In genomic region chr10:95657250-95657649, GRCh38 we compare ENCODE assay signal across 8 cellular contexts. TPM values are rescaled to one million over a fixed set of nuclear protein-coding genes. Genes with fewer than 3 reads are reported as not detected.
DNase-seq lines count a peak whose midpoint lies in the region; ATAC-seq, FAIRE-seq and TF ChIP-seq lines count a peak whose summit lies in the region.

No MANE protein-coding gene starts in this region.

- no peak overlapping the region for H3K18ac ChIP-seq in mesendoderm (ENCODE audit: low read length)

- H3K4me3 ChIP-seq in left ventricle myocardium inferior (peak overlapping the region; percentile 82), GM12878 (peak overlapping the region; percentile 84; the same call in 1 of the 2 replicates), mesendoderm (ENCODE audit: low read length) (no peak overlapping the region), aorta (ENCODE audit: low read length in 2 of 2) (peak overlapping the region; percentile 54 to 76)

- no peak for TF ChIP-seq RAD21 in GM12878 (IDR thresholded peaks at IDR 0.05; ENCODE audit: insufficient read depth, low read depth, low read length)

- TF ChIP-seq CTCF in left ventricle myocardium inferior (IDR thresholded peaks at IDR 0.05; ENCODE audit: borderline replicate concordance) (no peak), GM12878 (IDR thresholded peaks at IDR 0.05 in 2 of 3, conservative IDR thresholded peaks at IDR 0.05 in 1 of 3; ENCODE audit: control insufficient read depth in 2 of 3, extremely low read depth in 1 of 3, insufficient read depth in 1 of 3, low read depth in 3 of 3, low read length in 3 of 3) (no peak)

- no peak overlapping the region for H4K8ac ChIP-seq in mesendoderm (ENCODE audit: low read depth, low read length)

- RAD21 ChIA-PET in GM12878 (lab: Charles Lee; ENCODE audit: unreplicated experiment) = interaction anchor here (1.2 kb wide), 2 partner anchors 37 to 185 kb away, joined by 4 read pairs; partner anchors contain the start of gene TCTN3

- H3K79me2 ChIP-seq in GM12878 (ENCODE audit: control insufficient read depth, insufficient read depth, low read length) (peaks cover 34% of the 10 kb centered on the region), mesendoderm (ENCODE audit: control insufficient read depth, insufficient read depth, low read length) (peaks cover 16% of the 10 kb centered on the region)

- H3K79me1 ChIP-seq in mesendoderm (ENCODE audit: low read length) = peaks cover 4% of the 10 kb centered on the region

- TF ChIP-seq EP300 in GM12878 (IDR thresholded peaks at IDR 0.05; ENCODE audit: borderline replicate concordance in 1 of 2, control insufficient read depth in 1 of 2, low read depth in 2 of 2, low read length in 2 of 2) = no peak

- in situ Hi-C loops in GM12878 (cut with MboI) = no loop called here

- H3K4me2 ChIP-seq in GM12878 (ENCODE audit: control insufficient read depth, insufficient read depth) (peak overlapping the region; percentile 93), mesendoderm (ENCODE audit: low read length) (no peak overlapping the region)

- H3K36me3 ChIP-seq in left ventricle myocardium inferior (peaks cover 8% of the 10 kb centered on the region), GM12878 (ENCODE audit: control insufficient read depth in 2 of 2, insufficient read depth in 2 of 2, low read length in 1 of 2) (peaks cover 0 to 9% of the 10 kb centered on the region in 2 experiments; a peak in 1 of 4 replicates), mesendoderm (ENCODE audit: control insufficient read depth, insufficient read depth, low read length) (no peaks in the 10 kb centered on the region), aorta (ENCODE audit: control insufficient read depth in 1 of 2, insufficient read depth in 2 of 2, low read length in 1 of 2) (no peaks in the 10 kb centered on the region)

- H3K23ac ChIP-seq in mesendoderm (ENCODE audit: low read length) = no peak overlapping the region

- H2AK5ac ChIP-seq in mesendoderm (ENCODE audit: low read length) = no peak overlapping the region

- H3K4me1 ChIP-seq in left ventricle myocardium inferior (peaks cover 20% of the 10 kb centered on the region), GM12878 (ENCODE audit: control insufficient read depth, insufficient read depth, low read length) (peaks cover 5% of the 10 kb centered on the region), mesendoderm (ENCODE audit: control insufficient read depth, low read depth, low read length) (no peaks in the 10 kb centered on the region), aorta (ENCODE audit: control insufficient read depth in 1 of 2, insufficient read depth in 2 of 2, low read length in 2 of 2) (no peaks in the 10 kb centered on the region)

- H2BK120ac ChIP-seq in mesendoderm (ENCODE audit: low read depth, low read length) = no peak overlapping the region

- no peak overlapping the region for H2BK5ac ChIP-seq in mesendoderm (ENCODE audit: low read length)

- H4K5ac ChIP-seq in mesendoderm (ENCODE audit: low read length) = no peak overlapping the region

- H3K4ac ChIP-seq in mesendoderm (ENCODE audit: low read depth, low read length) = no peak overlapping the region

- no peaks in the 10 kb centered on the region for H4K20me1 ChIP-seq in GM12878 (ENCODE audit: control insufficient read depth, insufficient read depth)

- H3K27ac ChIP-seq in left ventricle myocardium inferior (replicated peaks) (no peak overlapping the region), GM12878 (ENCODE audit: control insufficient read depth, insufficient read depth) (peak overlapping the region; percentile 53; the same call in 1 of the 2 replicates), mesendoderm (ENCODE audit: low read depth, low read length) (no peak overlapping the region), aorta (ENCODE audit: low read depth in 1 of 2, low read length in 2 of 2) (no peak overlapping the region)

- H3K9ac ChIP-seq in GM12878 (ENCODE audit: control insufficient read depth, insufficient read depth, low read length) = no peak overlapping the region
- peak overlapping the region; percentile 47 for H3K9ac ChIP-seq in mesendoderm (ENCODE audit: low read length)

- WGBS in GM12878 (ENCODE audit: insufficient coverage, insufficient replicate concordance, low lambda C conversion rate, missing lambda C conversion rate) = 61% methylated on average over 1 of the region's 1 CpG
- WGBS in mesendoderm (ENCODE audit: extremely low coverage, insufficient coverage, low lambda C conversion rate) = no CpG with 5 or more reads among the region's 1 CpG
- WGBS in aorta, 2 donors = 38 to 95% methylated on average over 1 of the region's 1 CpG

- peak overlapping the region; percentile 97 for H2AFZ ChIP-seq in GM12878 (ENCODE audit: control insufficient read depth, low read depth, low read length)

- H3K9me3 ChIP-seq in left ventricle myocardium inferior (replicated peaks) = no peaks in the 10 kb centered on the region
- no peaks in the 10 kb centered on the region; the same call in 2 of the 3 replicates for H3K9me3 ChIP-seq in GM12878 (replicated peaks; ENCODE audit: control insufficient read depth, insufficient read depth, low read length)
- no peaks in the 10 kb centered on the region for H3K9me3 ChIP-seq in aorta (ENCODE audit: control insufficient read depth, low read length)

- H3K27me3 ChIP-seq in left ventricle myocardium inferior (ENCODE audit: low read depth) (no peaks in the 10 kb centered on the region), GM12878 (replicated peaks in 1 of 2; ENCODE audit: control insufficient read depth in 2 of 2, insufficient read depth in 2 of 2, low read length in 1 of 2) (no peaks in the 10 kb centered on the region), mesendoderm (ENCODE audit: insufficient read depth, low read length, poor library complexity) (no peaks in the 10 kb centered on the region), aorta (ENCODE audit: control insufficient read depth in 1 of 2, insufficient read depth in 2 of 2, low read length in 1 of 2) (no peaks in the 10 kb centered on the region)

- DNase-seq in left ventricle myocardium inferior (no peak), left ventricle myocardium superior (no peak), GM12878 (ENCODE audit: low read depth, low spot score) (no peak), mesendoderm (no peak), aorta (no peak), HuH-7.5 (ENCODE audit: low spot score) (no peak)
- no peak for DNase-seq in effector CD4-positive, alpha-beta T cell

- no TSS peak for BruUV-seq in GM12878 (replicated peaks; lab: Mats Ljungman, UMichigan)

- ATAC-seq in left ventricle myocardium superior (no peak), GM12878 (no peak), aorta (ENCODE audit: low FRiP score) (no peak), HG02870 (IDR thresholded peaks at IDR 0.05; ENCODE audit: unreplicated experiment) (no peak)

- TF ChIP-seq POLR2A in GM12878 (IDR thresholded peaks at IDR 0.05; ENCODE audit: low read depth, low read length) = no peak

- CTCF ChIA-PET in GM12878 (lab: Yijun Ruan, JAX) = no interaction called here

- POLR2A ChIA-PET in GM12878 (lab: Charles Lee) = interaction anchor here (0.6 kb wide), 1 partner anchor 207 kb away, joined by 3 read pairs; no protein-coding TSS in a partner anchor

- no peak for FAIRE-seq in GM12878 (lab: Jason Lieb, UNC)

- intact Hi-C loops in left ventricle myocardium inferior (cut with micrococcal nuclease) = no loop called here
- intact Hi-C loops in left ventricle myocardium superior (cut with micrococcal nuclease) = no loop called here
- intact Hi-C loops in GM12878 (cut with micrococcal nuclease; ENCODE audit: unreplicated experiment) = no loop called here
- intact Hi-C loops in aorta (cut with DNase I) = no loop called here

- no peak overlapping the region for H2BK15ac ChIP-seq in mesendoderm (replicated peaks; ENCODE audit: low read depth)

- peak overlapping the region; percentile 70 for H3K56ac ChIP-seq in mesendoderm (ENCODE audit: low read length)

- SMC1A ChIA-PET in GM12878 (lab: Charles Lee; ENCODE audit: uncharacterized antibody, unreplicated experiment) = no interaction called here

RNA-seq across cellular contexts. Expression of gene ALDH18A1, which starts 0.7 kb away (rescaled TPM):
- total RNA-seq in left ventricle myocardium inferior = 11.1 TPM
- total RNA-seq in left ventricle myocardium superior = 12.1 TPM
- 38.8 and 40.6 TPM in 2 replicates for total RNA-seq in GM12878 (2013; cell fraction: nucleolus; rRNA removed)
- total RNA-seq in GM12878 (2014; rRNA removed) = 95.0 and 97.1 TPM in 2 replicates
- total RNA-seq in GM12878 (2014; rRNA removed; fragmentation: Illumina TruSeq; extraction: Trizol) = 80.8 and 87.6 TPM in 2 replicates
- 118 and 121 TPM in 2 replicates for total RNA-seq in GM12878 (2021)
- 48.4 TPM for polyA plus RNA-seq in GM12878 (2011; ENCODE audit: low read depth)
- 115 and 118 TPM in 2 replicates for polyA plus RNA-seq in GM12878 (2011; rRNA removed)
- 90.3 and 97.0 TPM in 2 replicates for polyA plus RNA-seq in GM12878 (2011; cell fraction: cytosol; rRNA removed)
- polyA plus RNA-seq in GM12878 (2011; cell fraction: nucleus; rRNA removed) = 267 and 465 TPM in 2 replicates
- polyA plus RNA-seq in GM12878 (2012) = 55.6 and 58.6 TPM in 2 replicates
- 104 and 119 TPM in 2 replicates for polyA plus RNA-seq in GM12878 (2014; fragmentation: Illumina TruSeq; extraction: Trizol)
- polyA plus RNA-seq in GM12878 (2014; fragmentation: Nextera tagmentation; extraction: Ambion mirVana) = 10 to 100 TPM; 24.3 to 32.8 TPM
- polyA plus RNA-seq in GM12878 (2014; rRNA removed) = 71.6 and 80.0 TPM in 2 replicates
- 100 to 1,000 TPM; 107 to 108 TPM for polyA plus RNA-seq in GM12878 (2016; fragmentation: Nextera tagmentation; extraction: Ambion mirVana)
- polyA minus RNA-seq in GM12878 (2011; rRNA and poly(A)+ RNA removed) = 130 and 166 TPM in 2 replicates
- 32.9 and 39.4 TPM in 2 replicates for polyA minus RNA-seq in GM12878 (2011; cell fraction: cytosol; rRNA and poly(A)+ RNA removed)
- polyA minus RNA-seq in GM12878 (2011; cell fraction: nucleus; rRNA and poly(A)+ RNA removed) = 70.1 and 92.0 TPM in 2 replicates
- 63.9 TPM for polyA plus RNA-seq in mesendoderm (2013, experiment 1 of 2)
- 65.4 TPM for polyA plus RNA-seq in mesendoderm (2013, experiment 2 of 2)
- total RNA-seq in aorta = 10 to 100 TPM; 45.4 to 50.8 TPM
- polyA plus RNA-seq in aorta = 10 to 100 TPM; 12.1 to 16.2 TPM

RNA-seq across cellular contexts. Expression of gene TCTN3, which starts 36.5 kb away (rescaled TPM):
- 11.6 TPM for total RNA-seq in left ventricle myocardium inferior
- 8.2 TPM for total RNA-seq in left ventricle myocardium superior
- 63.8 and 67.8 TPM in 2 replicates for total RNA-seq in GM12878 (2013; cell fraction: nucleolus; rRNA removed)
- total RNA-seq in GM12878 (2014; rRNA removed) = 31.4 and 36.1 TPM in 2 replicates
- 21.7 and 23.9 TPM in 2 replicates for total RNA-seq in GM12878 (2014; rRNA removed; fragmentation: Illumina TruSeq; extraction: Trizol)
- 27.0 and 27.1 TPM in 2 replicates for total RNA-seq in GM12878 (2021)
- 17.2 TPM for polyA plus RNA-seq in GM12878 (2011; ENCODE audit: low read depth)
- polyA plus RNA-seq in GM12878 (2011; rRNA removed) = 36.2 and 45.0 TPM in 2 replicates
- 40.8 and 45.2 TPM in 2 replicates for polyA plus RNA-seq in GM12878 (2011; cell fraction: cytosol; rRNA removed)
- 38.9 and 44.1 TPM in 2 replicates for polyA plus RNA-seq in GM12878 (2011; cell fraction: nucleus; rRNA removed)
- 16.8 and 20.9 TPM in 2 replicates for polyA plus RNA-seq in GM12878 (2012)
- polyA plus RNA-seq in GM12878 (2014; fragmentation: Illumina TruSeq; extraction: Trizol) = 31.1 and 33.4 TPM in 2 replicates
- polyA plus RNA-seq in GM12878 (2014; fragmentation: Nextera tagmentation; extraction: Ambion mirVana) = 10 to 100 TPM; 20.0 to 24.0 TPM
- polyA plus RNA-seq in GM12878 (2014; rRNA removed) = 23.2 and 25.0 TPM in 2 replicates
- 10 to 100 TPM; 46.7 to 48.7 TPM for polyA plus RNA-seq in GM12878 (2016; fragmentation: Nextera tagmentation; extraction: Ambion mirVana)
- 48.1 and 62.2 TPM in 2 replicates for polyA minus RNA-seq in GM12878 (2011; rRNA and poly(A)+ RNA removed)
- 19.2 and 20.3 TPM in 2 replicates for polyA minus RNA-seq in GM12878 (2011; cell fraction: cytosol; rRNA and poly(A)+ RNA removed)
- 39.7 and 77.6 TPM in 2 replicates for polyA minus RNA-seq in GM12878 (2011; cell fraction: nucleus; rRNA and poly(A)+ RNA removed)
- polyA plus RNA-seq in mesendoderm (2013, experiment 1 of 2) = 22.9 TPM
- 22.1 TPM for polyA plus RNA-seq in mesendoderm (2013, experiment 2 of 2)
- total RNA-seq in aorta = 10 to 100 TPM; 20.8 to 23.7 TPM
- 10 to 100 TPM in 1 of 2 donors, 1 to 10 TPM in 1; 8.4 to 21.2 TPM for polyA plus RNA-seq in aorta
